8 cellular contexts compared by ENCODE assay signal in the genomic region with DNA sequence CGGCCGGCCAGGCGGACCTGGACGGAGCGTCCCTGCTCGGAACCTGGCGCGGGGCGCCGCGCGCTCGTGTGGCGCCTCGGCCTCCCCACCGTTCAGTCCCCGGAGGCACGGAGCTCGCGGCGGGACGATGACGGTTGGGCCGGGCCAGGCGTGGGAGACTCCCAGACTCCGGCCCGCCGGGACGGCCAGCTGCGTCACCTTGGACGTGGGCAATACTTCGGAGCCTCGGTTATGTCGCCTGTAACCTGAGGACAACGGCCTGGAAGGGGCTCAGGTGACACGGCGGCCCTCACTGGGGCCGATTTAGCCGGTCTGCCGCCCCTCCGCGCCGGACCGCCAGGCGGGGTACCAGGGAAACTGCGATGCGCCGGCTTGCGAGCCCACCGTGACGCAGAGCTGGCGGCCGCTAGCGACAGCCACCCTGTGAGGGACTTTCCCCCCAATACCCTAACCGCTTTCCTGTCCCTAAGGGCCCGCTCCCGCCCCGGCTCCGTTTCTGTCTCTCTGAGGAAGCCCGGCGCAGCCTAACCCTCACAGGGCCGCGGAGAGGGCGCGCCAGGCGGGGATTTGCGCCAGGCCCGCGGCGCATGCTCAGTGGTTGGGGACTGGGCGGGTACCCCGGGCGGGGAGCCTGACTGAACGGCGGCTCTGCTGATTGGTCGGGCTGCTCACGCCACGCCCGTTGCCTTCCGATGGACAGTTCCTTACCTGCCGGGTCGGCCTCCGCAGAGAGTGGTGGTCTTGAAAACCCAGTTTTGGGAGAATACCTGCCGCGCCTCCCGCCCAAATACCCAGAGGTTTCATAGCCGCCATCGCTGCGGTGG.
DNase-seq lines count a peak whose midpoint lies in the region; ATAC-seq, FAIRE-seq and TF ChIP-seq lines count a peak whose summit lies in the region.

No MANE protein-coding gene starts in this region.

- ATAC-seq in activated naive CD4-positive, alpha-beta T cell treated with anti-CD3 and anti-CD28 coated beads, Interleukin-2, amount 50 U/mL, for 72 hours = peak; percentile 84 to 87
- ATAC-seq in omental fat pad (ENCODE audit: low FRiP score) = peak; percentile 88

- peak; percentile 84 for DNase-seq in EL
- DNase-seq in H54 (ENCODE audit: insufficient read length, low spot score) = peak; percentile 100
- DNase-seq in M059J (ENCODE audit: low read depth) = peak; percentile 82
- peak; percentile 85 for DNase-seq in SK-MEL-5 (ENCODE audit: low read depth, low spot score)
- DNase-seq in activated naive CD4-positive, alpha-beta T cell treated with anti-CD3 and anti-CD28 coated beads, Interleukin-2, amount 50 U/mL, for 72 hours (ENCODE audit: low spot score in 2 of 2) = peak; percentile 96
- peak; percentile 87 for DNase-seq in glomerular visceral epithelial cell (ENCODE audit: extremely low spot score)
- peak; percentile 62 for DNase-seq in omental fat pad (ENCODE audit: low spot score)

- peak overlapping the region; percentile 96 to 97 for H3K27ac Mint-ChIP-seq in activated naive CD4-positive, alpha-beta T cell treated with anti-CD3 and anti-CD28 coated beads, Interleukin-2, amount 50 U/mL, for 72 hours

- in situ Hi-C loops in SK-MEL-5 (cut with HindIII; ENCODE audit: low pct_unique_long_range_greater_than_20kb, low sequenced_read_pairs) = no loop called here

- peaks cover 0 to 6% of the 10 kb centered on the region in 2 donors for H3K36me3 Mint-ChIP-seq in activated naive CD4-positive, alpha-beta T cell treated with anti-CD3 and anti-CD28 coated beads, Interleukin-2, amount 50 U/mL, for 72 hours

- TF ChIP-seq POLR2A in H54 (IDR thresholded peaks at IDR 0.05; ENCODE audit: low read depth, low read length) = peak; percentile 59

- no peak for TF ChIP-seq CTCF in omental fat pad (IDR thresholded peaks at IDR 0.05)

- H3K27ac ChIP-seq in temporal lobe (ENCODE audit: low read depth, low read length) = peak overlapping the region; percentile 89

- FAIRE-seq in H54 (lab: Jason Lieb, UNC) = peak; percentile 99

- H3K9me3 Mint-ChIP-seq in activated naive CD4-positive, alpha-beta T cell treated with anti-CD3 and anti-CD28 coated beads, Interleukin-2, amount 50 U/mL, for 72 hours = no peaks in the 10 kb centered on the region

Comparison
In these comparisons a context has a peak if more than half of its experiments do, and no peak if none do; other contexts are left out.
1. Peak in every context shown above with its lines: DNase-seq, ATAC-seq and H3K27ac ChIP-seq.